ENCODE assay signal across 8 cellular contexts in genomic region chr3:52428151-52429005, GRCh38. TPM values are rescaled to one million over a fixed set of nuclear protein-coding genes. Genes with fewer than 3 reads are reported as not detected.
DNase-seq lines count a peak whose midpoint lies in the region; ATAC-seq and TF ChIP-seq lines count a peak whose summit lies in the region.

No MANE protein-coding gene starts in this region.

- DNase-seq in A172 (ENCODE audit: low spot score), result peak; percentile 57
- DNase-seq in ELR (ENCODE audit: low read depth), result peak; percentile 76
- peak; percentile 49 for DNase-seq in NCI-H1694 treated with DMSO at 0.1 percent for 48 hours (lab: John Stamatoyannopoulos, UW)
- no peak for DNase-seq in activated B cell treated with CpG ODN at 0.5 μM for 24 hours
- peak; percentile 86 for DNase-seq in fibroblast of the conjunctiva (ENCODE audit: low read depth)
- no peak for DNase-seq in NCI-H2029 treated with DMSO at 0.1 percent for 48 hours (lab: John Stamatoyannopoulos, UW)

- H3K4me3 Mint-ChIP-seq in activated B cell treated with CpG ODN at 0.5 μM for 24 hours (no peak overlapping the region), nephron (no peak overlapping the region)

- TF ChIP-seq CTCF in activated B cell treated with CpG ODN at 0.5 μM for 24 hours (IDR thresholded peaks at IDR 0.05) (no peak), nephron (IDR thresholded peaks at IDR 0.05; ENCODE audit: unreplicated experiment in 3 of 3) (peak; percentile 77 to 80 (median 77))

- H3K27ac Mint-ChIP-seq in activated B cell treated with CpG ODN at 0.5 μM for 24 hours, result no peak overlapping the region
- no peak overlapping the region for H3K27ac Mint-ChIP-seq in nephron

- POLR2A ChIA-PET in activated B cell treated with CpG ODN at 0.5 μM for 24 hours (lab: Charles Lee), result no interaction called here

- CTCF ChIA-PET in activated B cell treated with CpG ODN at 0.5 μM for 24 hours (lab: Charles Lee), result interaction anchor here (1.1 to 3.4 kb wide), 3 partner anchors 16 to 21 kb away, joined by 5 to 37 read pairs (median 11); no protein-coding TSS in a partner anchor

- peak; percentile 57 for ATAC-seq in activated B cell treated with CpG ODN at 0.5 μM for 24 hours (ENCODE audit: low read depth)
- ATAC-seq in GM18909 (IDR thresholded peaks at IDR 0.05; ENCODE audit: poor library complexity, unreplicated experiment), result no peak

- H3K9me3 Mint-ChIP-seq in activated B cell treated with CpG ODN at 0.5 μM for 24 hours (no peaks in the 10 kb centered on the region), nephron (no peaks in the 10 kb centered on the region)

- H3K4me1 Mint-ChIP-seq in activated B cell treated with CpG ODN at 0.5 μM for 24 hours (peaks cover 4% of the 10 kb centered on the region), nephron (peaks cover 24% of the 10 kb centered on the region)

- intact Hi-C loops in activated B cell treated with CpG ODN at 0.5 μM for 24 hours (cut with micrococcal nuclease), result loop anchor here (1.0 kb wide), 2 partner anchors 16 to 19 kb away; no protein-coding TSS in a partner anchor

- no peaks in the 10 kb centered on the region for H3K27me3 Mint-ChIP-seq in activated B cell treated with CpG ODN at 0.5 μM for 24 hours
- H3K27me3 Mint-ChIP-seq in nephron (ENCODE audit: low read depth), result no peaks in the 10 kb centered on the region

- no peaks in the 10 kb centered on the region for H3K36me3 Mint-ChIP-seq in activated B cell treated with CpG ODN at 0.5 μM for 24 hours (ENCODE audit: low read depth)
- no peaks in the 10 kb centered on the region for H3K36me3 Mint-ChIP-seq in nephron (ENCODE audit: low read depth)

RNA-seq across cellular contexts. Expression of gene SEMA3G, which starts 16.5 kb away (rescaled TPM):
- total RNA-seq in A172 (2014; rRNA removed; shearing (Covaris generic)), result 0.05 and 0.07 TPM in 2 replicates
- total RNA-seq in activated B cell treated with CpG ODN at 0.5 μM for 24 hours, result not detected in 2 replicates

RNA-seq across cellular contexts. Expression of gene PHF7, which starts 17.9 kb away (rescaled TPM):
- 14.2 and 15.6 TPM in 2 replicates for total RNA-seq in A172 (2014; rRNA removed; shearing (Covaris generic))
- total RNA-seq in activated B cell treated with CpG ODN at 0.5 μM for 24 hours, result 6.4 and 7.5 TPM in 2 replicates

RNA-seq across cellular contexts. Expression of gene BAP1, which starts 18.6 kb away (rescaled TPM):
- total RNA-seq in A172 (2014; rRNA removed; shearing (Covaris generic)), result 84.6 and 122 TPM in 2 replicates
- 98.7 and 105 TPM in 2 replicates for total RNA-seq in activated B cell treated with CpG ODN at 0.5 μM for 24 hours

RNA-seq across cellular contexts. Expression of gene TNNC1, which starts 25.5 kb away (rescaled TPM):
- 16.5 and 36.6 TPM in 2 replicates for total RNA-seq in A172 (2014; rRNA removed; shearing (Covaris generic))
- 0.32 TPM in 1 of 2 replicates, not detected in the other for total RNA-seq in activated B cell treated with CpG ODN at 0.5 μM for 24 hours

RNA-seq across cellular contexts. Expression of gene NISCH, which starts 27.0 kb away (rescaled TPM):
- total RNA-seq in A172 (2014; rRNA removed; shearing (Covaris generic)), result 25.7 and 46.1 TPM in 2 replicates
- 79.6 and 89.5 TPM in 2 replicates for total RNA-seq in activated B cell treated with CpG ODN at 0.5 μM for 24 hours

Comparison
In these comparisons a context has a peak if more than half of its experiments do, and no peak if none do; other contexts are left out.
1. DNase-seq: peak in A172 (single experiment), ELR (single experiment), NCI-H1694 treated with DMSO at 0.1 percent for 48 hours (single experiment) and fibroblast of the conjunctiva (single experiment); none in activated B cell treated with CpG ODN at 0.5 μM for 24 hours (single experiment) and NCI-H2029 treated with DMSO at 0.1 percent for 48 hours (single experiment).